1 cellular context compared by ENCODE assay signal in the genomic region with DNA sequence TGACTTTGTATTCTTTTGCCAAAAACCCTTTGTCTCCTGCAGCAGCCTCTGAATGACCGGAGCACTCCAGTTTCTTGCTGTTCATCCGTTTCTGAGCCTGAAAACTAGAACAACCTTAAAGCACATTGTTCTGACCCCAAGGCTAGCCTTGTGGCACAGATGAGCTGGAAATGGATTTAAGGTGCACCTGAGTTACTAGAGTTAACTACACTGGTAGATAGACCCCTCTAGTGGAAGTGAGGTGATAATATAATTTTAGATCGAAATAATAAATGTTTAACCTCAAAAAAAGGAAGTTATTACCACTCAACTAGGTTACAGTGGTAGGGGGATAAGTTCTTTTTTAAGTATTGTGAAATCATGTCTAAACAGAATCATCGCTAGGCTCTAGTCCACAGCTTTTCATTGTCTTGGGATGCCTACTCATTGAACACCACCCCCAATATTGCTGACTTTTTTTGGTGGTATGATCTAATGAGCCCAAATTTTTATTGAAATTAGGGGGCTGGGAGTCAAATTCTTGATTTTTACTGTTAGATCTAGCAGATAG.
TF ChIP-seq lines count a peak whose summit lies in the region.

No MANE protein-coding gene starts in this region.

TF ChIP-seq in H1, 55 proteins besides CTCF, POLR2A, EP300 and RAD21:
- no peak for TF ChIP-seq RFX5 (IDR thresholded peaks at IDR 0.05; ENCODE audit: borderline replicate concordance, low read depth, low read length)
- no peak for TF ChIP-seq CHD1 (IDR thresholded peaks at IDR 0.05; ENCODE audit: low read depth, low read length)
- TF ChIP-seq, protein P1, sequence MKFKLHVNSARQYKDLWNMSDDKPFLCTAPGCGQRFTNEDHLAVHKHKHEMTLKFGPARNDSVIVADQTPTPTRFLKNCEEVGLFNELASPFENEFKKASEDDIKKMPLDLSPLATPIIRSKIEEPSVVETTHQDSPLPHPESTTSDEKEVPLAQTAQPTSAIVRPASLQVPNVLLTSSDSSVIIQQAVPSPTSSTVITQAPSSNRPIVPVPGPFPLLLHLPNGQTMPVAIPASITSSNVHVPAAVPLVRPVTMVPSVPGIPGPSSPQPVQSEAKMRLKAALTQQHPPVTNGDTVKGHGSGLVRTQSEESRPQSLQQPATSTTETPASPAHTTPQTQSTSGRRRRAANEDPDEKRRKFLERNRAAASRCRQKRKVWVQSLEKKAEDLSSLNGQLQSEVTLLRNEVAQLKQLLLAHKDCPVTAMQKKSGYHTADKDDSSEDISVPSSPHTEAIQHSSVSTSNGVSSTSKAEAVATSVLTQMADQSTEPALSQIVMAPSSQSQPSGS (IDR thresholded peaks at IDR 0.05; ENCODE audit: low read length) = no peak
- TF ChIP-seq ZNF274 (IDR thresholded peaks at IDR 0.05; ENCODE audit: borderline replicate concordance, extremely low read depth, low read length) = no peak
- TF ChIP-seq, protein P2, sequence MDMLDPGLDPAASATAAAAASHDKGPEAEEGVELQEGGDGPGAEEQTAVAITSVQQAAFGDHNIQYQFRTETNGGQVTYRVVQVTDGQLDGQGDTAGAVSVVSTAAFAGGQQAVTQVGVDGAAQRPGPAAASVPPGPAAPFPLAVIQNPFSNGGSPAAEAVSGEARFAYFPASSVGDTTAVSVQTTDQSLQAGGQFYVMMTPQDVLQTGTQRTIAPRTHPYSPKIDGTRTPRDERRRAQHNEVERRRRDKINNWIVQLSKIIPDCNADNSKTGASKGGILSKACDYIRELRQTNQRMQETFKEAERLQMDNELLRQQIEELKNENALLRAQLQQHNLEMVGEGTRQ (IDR thresholded peaks at IDR 0.05; ENCODE audit: low read length) = no peak
- TF ChIP-seq TAF7 (optimal IDR thresholded peaks at IDR 0.05; ENCODE audit: borderline replicate concordance, low read depth, low read length) = no peak
- no peak for TF ChIP-seq SIRT6 (IDR thresholded peaks at IDR 0.05; ENCODE audit: low read length)
- TF ChIP-seq CTBP2 (IDR thresholded peaks at IDR 0.05; ENCODE audit: borderline replicate concordance, insufficient read depth, insufficient read length, low read length) = no peak
- TF ChIP-seq BRCA1 (IDR thresholded peaks at IDR 0.05; ENCODE audit: low read depth, low read length) = no peak
- no peak for TF ChIP-seq RNF2 (IDR thresholded peaks at IDR 0.05; ENCODE audit: borderline replicate concordance, low read depth, low read length, missing control alignments, poor library complexity, severe bottlenecking)
- no peak for TF ChIP-seq SIX5 (IDR thresholded peaks at IDR 0.05; ENCODE audit: low read depth, low read length)
- no peak for TF ChIP-seq SP4 (IDR thresholded peaks at IDR 0.05; ENCODE audit: low read length)
- no peak for TF ChIP-seq NRF1 (IDR thresholded peaks at IDR 0.05; ENCODE audit: low read depth, low read length)
- no peak for TF ChIP-seq KDM5A (IDR thresholded peaks at IDR 0.05; ENCODE audit: low read length)
- no peak for TF ChIP-seq MAFK (IDR thresholded peaks at IDR 0.05; ENCODE audit: low read depth, low read length)
- no peak for TF ChIP-seq ATF3 (IDR thresholded peaks at IDR 0.05; ENCODE audit: insufficient read depth, low read depth, low read length)
- no peak for TF ChIP-seq PHF8 (conservative IDR thresholded peaks at IDR 0.05; ENCODE audit: low read depth, low read length)
- TF ChIP-seq SAP30 (IDR thresholded peaks at IDR 0.05; ENCODE audit: insufficient read depth, insufficient replicate concordance, low read length) = no peak
TF ChIP-seq in H1: peak in this region for 0.
